In genomic region chr15:30065025-30065801, GRCh38 we compare ENCODE assay signal across 11 cellular contexts. TPM values are rescaled to one million over a fixed set of nuclear protein-coding genes. Genes with fewer than 3 reads are reported as not detected.
DNase-seq lines count a peak whose midpoint lies in the region; ATAC-seq and TF ChIP-seq lines count a peak whose summit lies in the region.
"Had no signal": no experiment of that assay in that cellular context is flagged by ENCODE, and none has a peak within 500 bp of the region (broad histone marks: within the 10 kb centered on the region; RNA-seq: fewer than 3 reads in every experiment).

No MANE protein-coding gene starts in this region.

- no peak for ATAC-seq in GM18858 (IDR thresholded peaks at IDR 0.05; ENCODE audit: unreplicated experiment)
- no peak for ATAC-seq in HG03469 (IDR thresholded peaks at IDR 0.05; ENCODE audit: unreplicated experiment)
- ATAC-seq: activated naive CD8-positive, alpha-beta T cell treated with anti-CD3 and anti-CD28 coated beads, Interleukin-2, amount 50 U/mL, for 24 hours; WTC11 had no signal

- peak; percentile 60 for DNase-seq in AG08396 (ENCODE audit: low spot score)
- peak; percentile 11 for DNase-seq in LoVo (ENCODE audit: low spot score)
- DNase-seq in dorsolateral prefrontal cortex, result no peak
- peak; percentile 75 for DNase-seq in myocyte (ENCODE audit: low read depth)
- no peak for DNase-seq in activated T-cell treated with anti-CD3 and anti-CD28 coated beads for 4 hours
- no peak for DNase-seq in NCI-H748 treated with DMSO at 0.1 percent for 48 hours (lab: John Stamatoyannopoulos, UW)
- DNase-seq: activated naive CD8-positive, alpha-beta T cell treated with anti-CD3 and anti-CD28 coated beads, Interleukin-2, amount 50 U/mL, for 24 hours; KBM-7 had no signal

- H3K27ac ChIP-seq in dorsolateral prefrontal cortex, result peak overlapping the region; percentile 35 to 95 (median 83)

- TF ChIP-seq CTCF in dorsolateral prefrontal cortex (IDR thresholded peaks at IDR 0.05 in 54 of 56, conservative IDR thresholded peaks at IDR 0.05 in 2 of 56; ENCODE audit: low read depth in 1 of 56, partially characterized antibody in 56 of 56), result no peak

- H3K4me3 ChIP-seq in dorsolateral prefrontal cortex, result peak overlapping the region in 32 of 59 donors; percentile 1 to 42 (median 23)

- intact Hi-C loops in dorsolateral prefrontal cortex (cut with DNase I), result no loop called here

- no peaks in the 10 kb centered on the region for H3K27me3 ChIP-seq in dorsolateral prefrontal cortex

RNA-seq across cellular contexts. Expression of gene GOLGA8J, which starts 17.5 kb away (rescaled TPM):
- 1 to 10 TPM in 15 of 120 experiments, under 1 TPM in 26, not detected in 79; 0.31 to 2.4 (median 0.65) TPM for total RNA-seq in dorsolateral prefrontal cortex
- not detected in 2 replicates for total RNA-seq in myocyte
- 0.08 TPM for polyA plus RNA-seq in myocyte (2012)

Comparison
In these comparisons a context has a peak if more than half of its experiments do, and no peak if none do; other contexts are left out.
1. DNase-seq: peak in AG08396 (single experiment), LoVo (single experiment) and myocyte (single experiment); none in dorsolateral prefrontal cortex (0 of 10), activated T-cell treated with anti-CD3 and anti-CD28 coated beads for 4 hours (single experiment) and NCI-H748 treated with DMSO at 0.1 percent for 48 hours (single experiment).